In the genomic region with DNA sequence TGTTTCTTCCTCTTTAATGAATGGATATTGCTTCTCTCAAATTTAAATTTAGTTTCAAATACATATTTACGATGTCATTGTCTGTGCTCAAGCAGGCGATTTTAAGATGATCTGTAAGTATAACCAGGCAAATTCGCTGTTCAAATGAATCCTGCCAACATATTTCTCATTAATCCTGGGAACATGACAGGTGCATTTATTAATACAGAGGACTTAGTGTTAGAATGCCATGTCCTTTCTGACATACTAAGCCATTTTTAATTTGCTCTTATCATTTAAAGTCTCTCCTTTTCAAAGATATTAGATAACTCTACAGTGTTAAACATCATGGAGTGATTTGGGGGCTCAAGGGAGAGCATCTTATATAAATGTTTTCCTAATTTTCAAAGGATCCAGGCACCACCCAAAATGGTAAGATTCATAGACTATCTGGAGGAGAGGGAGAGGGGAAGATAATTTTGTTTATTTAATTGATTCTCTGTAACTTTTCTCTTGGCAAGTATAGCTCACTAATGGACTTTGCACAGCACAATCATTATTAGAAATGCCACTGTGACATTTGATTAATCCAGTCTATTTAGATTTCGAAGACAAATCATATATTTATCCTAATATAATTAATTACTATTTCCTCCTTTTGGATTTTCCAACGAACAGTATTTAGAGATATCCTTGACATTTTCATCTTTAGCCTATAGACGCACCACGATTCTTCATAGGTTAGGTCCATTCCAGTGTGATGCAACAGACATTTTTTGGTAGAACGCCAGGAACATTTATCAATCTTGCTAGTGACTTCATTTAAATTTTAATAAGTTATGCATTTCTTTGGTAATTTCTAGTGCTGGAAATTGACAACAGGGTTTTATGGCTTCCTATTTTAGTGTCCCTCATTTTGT, we compare ENCODE assay signal across 1 cellular context.
TF ChIP-seq lines count a peak whose summit lies in the region.

No MANE protein-coding gene starts in this region.

TF ChIP-seq in GM23338, 12 proteins besides CTCF, POLR2A, EP300 and RAD21 (continued from another document):
- TF ChIP-seq, protein P1, sequence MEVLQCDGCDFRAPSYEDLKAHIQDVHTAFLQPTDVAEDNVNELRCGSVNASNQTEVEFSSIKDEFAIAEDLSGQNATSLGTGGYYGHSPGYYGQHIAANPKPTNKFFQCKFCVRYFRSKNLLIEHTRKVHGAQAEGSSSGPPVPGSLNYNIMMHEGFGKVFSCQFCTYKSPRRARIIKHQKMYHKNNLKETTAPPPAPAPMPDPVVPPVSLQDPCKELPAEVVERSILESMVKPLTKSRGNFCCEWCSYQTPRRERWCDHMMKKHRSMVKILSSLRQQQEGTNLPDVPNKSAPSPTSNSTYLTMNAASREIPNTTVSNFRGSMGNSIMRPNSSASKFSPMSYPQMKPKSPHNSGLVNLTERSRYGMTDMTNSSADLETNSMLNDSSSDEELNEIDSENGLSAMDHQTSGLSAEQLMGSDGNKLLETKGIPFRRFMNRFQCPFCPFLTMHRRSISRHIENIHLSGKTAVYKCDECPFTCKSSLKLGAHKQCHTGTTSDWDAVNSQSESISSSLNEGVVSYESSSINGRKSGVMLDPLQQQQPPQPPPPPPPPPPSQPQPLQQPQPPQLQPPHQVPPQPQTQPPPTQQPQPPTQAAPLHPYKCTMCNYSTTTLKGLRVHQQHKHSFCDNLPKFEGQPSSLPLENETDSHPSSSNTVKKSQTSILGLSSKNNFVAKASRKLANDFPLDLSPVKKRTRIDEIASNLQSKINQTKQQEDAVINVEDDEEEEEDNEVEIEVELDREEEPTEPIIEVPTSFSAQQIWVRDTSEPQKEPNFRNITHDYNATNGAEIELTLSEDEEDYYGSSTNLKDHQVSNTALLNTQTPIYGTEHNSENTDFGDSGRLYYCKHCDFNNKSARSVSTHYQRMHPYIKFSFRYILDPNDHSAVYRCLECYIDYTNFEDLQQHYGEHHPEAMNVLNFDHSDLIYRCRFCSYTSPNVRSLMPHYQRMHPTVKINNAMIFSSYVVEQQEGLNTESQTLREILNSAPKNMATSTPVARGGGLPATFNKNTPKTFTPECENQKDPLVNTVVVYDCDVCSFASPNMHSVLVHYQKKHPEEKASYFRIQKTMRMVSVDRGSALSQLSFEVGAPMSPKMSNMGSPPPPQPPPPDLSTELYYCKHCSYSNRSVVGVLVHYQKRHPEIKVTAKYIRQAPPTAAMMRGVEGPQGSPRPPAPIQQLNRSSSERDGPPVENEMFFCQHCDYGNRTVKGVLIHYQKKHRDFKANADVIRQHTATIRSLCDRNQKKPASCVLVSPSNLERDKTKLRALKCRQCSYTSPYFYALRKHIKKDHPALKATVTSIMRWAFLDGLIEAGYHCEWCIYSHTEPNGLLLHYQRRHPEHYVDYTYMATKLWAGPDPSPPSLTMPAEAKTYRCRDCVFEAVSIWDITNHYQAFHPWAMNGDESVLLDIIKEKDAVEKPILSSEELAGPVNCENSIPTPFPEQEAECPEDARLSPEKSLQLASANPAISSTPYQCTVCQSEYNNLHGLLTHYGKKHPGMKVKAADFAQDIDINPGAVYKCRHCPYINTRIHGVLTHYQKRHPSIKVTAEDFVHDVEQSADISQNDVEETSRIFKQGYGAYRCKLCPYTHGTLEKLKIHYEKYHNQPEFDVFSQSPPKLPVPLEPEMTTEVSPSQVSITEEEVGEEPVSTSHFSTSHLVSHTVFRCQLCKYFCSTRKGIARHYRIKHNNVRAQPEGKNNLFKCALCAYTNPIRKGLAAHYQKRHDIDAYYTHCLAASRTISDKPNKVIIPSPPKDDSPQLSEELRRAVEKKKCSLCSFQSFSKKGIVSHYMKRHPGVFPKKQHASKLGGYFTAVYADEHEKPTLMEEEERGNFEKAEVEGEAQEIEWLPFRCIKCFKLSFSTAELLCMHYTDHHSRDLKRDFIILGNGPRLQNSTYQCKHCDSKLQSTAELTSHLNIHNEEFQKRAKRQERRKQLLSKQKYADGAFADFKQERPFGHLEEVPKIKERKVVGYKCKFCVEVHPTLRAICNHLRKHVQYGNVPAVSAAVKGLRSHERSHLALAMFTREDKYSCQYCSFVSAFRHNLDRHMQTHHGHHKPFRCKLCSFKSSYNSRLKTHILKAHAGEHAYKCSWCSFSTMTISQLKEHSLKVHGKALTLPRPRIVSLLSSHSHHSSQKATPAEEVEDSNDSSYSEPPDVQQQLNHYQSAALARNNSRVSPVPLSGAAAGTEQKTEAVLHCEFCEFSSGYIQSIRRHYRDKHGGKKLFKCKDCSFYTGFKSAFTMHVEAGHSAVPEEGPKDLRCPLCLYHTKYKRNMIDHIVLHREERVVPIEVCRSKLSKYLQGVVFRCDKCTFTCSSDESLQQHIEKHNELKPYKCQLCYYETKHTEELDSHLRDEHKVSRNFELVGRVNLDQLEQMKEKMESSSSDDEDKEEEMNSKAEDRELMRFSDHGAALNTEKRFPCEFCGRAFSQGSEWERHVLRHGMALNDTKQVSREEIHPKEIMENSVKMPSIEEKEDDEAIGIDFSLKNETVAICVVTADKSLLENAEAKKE (CRISPR knock-in tag; IDR thresholded peaks at IDR 0.05): no peak
- TF ChIP-seq POLR2AphosphoS5 (IDR thresholded peaks at IDR 0.05; ENCODE audit: low read depth) (no peak), ZNF331 (CRISPR knock-in tag; IDR thresholded peaks at IDR 0.05; ENCODE audit: low read depth) (no peak)
